Comparison of ENCODE assay signal across 8 cellular contexts in genomic region chr22:20116951-20117645, GRCh38. TPM values are rescaled to one million over a fixed set of nuclear protein-coding genes. Genes with fewer than 3 reads are reported as not detected.
DNase-seq lines count a peak whose midpoint lies in the region; ATAC-seq and TF ChIP-seq lines count a peak whose summit lies in the region.

Gene TRMT2A (minus strand): TSS chr22:20117226. CDS start chr22:20116906, 320 bp downstream.

- POLR2A ChIA-PET in AG04450 (lab: Yijun Ruan, JAX) (interaction anchor here (0.8 to 2.7 kb wide), 5 partner anchors 11 to 452 kb away, joined by 3 to 14 read pairs (median 4); no protein-coding TSS in a partner anchor), WTC11 (lab: Charles Lee) (interaction anchor here (0.6 to 2.0 kb wide), 8 partner anchors 9 to 158 kb away, joined by 3 to 6 read pairs (median 3); no protein-coding TSS in a partner anchor)

- peak; percentile 72 for ATAC-seq in GM18907 (IDR thresholded peaks at IDR 0.05; ENCODE audit: unreplicated experiment)
- ATAC-seq in HG03159 (IDR thresholded peaks at IDR 0.05; ENCODE audit: unreplicated experiment): peak; percentile 73
- ATAC-seq in WTC11: peak; percentile 77

- H3K27me3 ChIP-seq in AG04450 (ENCODE audit: control insufficient read depth, insufficient read depth, low read length): no peaks in the 10 kb centered on the region

- peak within 1 kb of the TSS; percentile 88 for H3K4me3 Mint-ChIP-seq in WTC11

- peak within 1 kb of the TSS; percentile 90 for H3K27ac Mint-ChIP-seq in WTC11

- CTCF ChIA-PET in AG04450 (lab: Charles Lee): no interaction called here
- CTCF ChIA-PET in WTC11 (lab: Charles Lee): interaction anchor here (0.6 to 1.5 kb wide), 9 partner anchors 20 to 301 kb away, joined by 3 to 5 read pairs (median 3); partner anchors contain the start of gene DGCR8

- peak within 1 kb of the TSS; percentile 98 for H3K4me3 ChIP-seq in AG04450 (ENCODE audit: low read depth, low read length)
- peak within 1 kb of the TSS; percentile 98 for H3K4me3 ChIP-seq in cardiac fibroblast (replicated peaks in 1 of 2; ENCODE audit: low read depth in 2 of 2, low read length in 2 of 2)

- peaks cover 13% of the 10 kb centered on the region for H3K4me1 Mint-ChIP-seq in WTC11

- no peaks in the 10 kb centered on the region for H3K9me3 Mint-ChIP-seq in WTC11

- TF ChIP-seq CTCF in AG04450 (IDR thresholded peaks at IDR 0.05; ENCODE audit: low read depth, low read length) (no peak), WTC11 (IDR thresholded peaks at IDR 0.05) (no peak), cardiac fibroblast (IDR thresholded peaks at IDR 0.05; ENCODE audit: low read depth, low read length) (no peak)

- H3K27me3 Mint-ChIP-seq in WTC11 (ENCODE audit: low read depth): no peaks in the 10 kb centered on the region

- DNase-seq in AG04450 (ENCODE audit: low read depth, low spot score): peak; percentile 94
- DNase-seq in NCI-H2227 treated with DMSO at 0.1 percent for 48 hours (lab: John Stamatoyannopoulos, UW): peak; percentile 98
- peak; percentile 97 for DNase-seq in WTC11 (ENCODE audit: low spot score)
- DNase-seq in cardiac fibroblast (ENCODE audit: low read depth in 2 of 2): peak; percentile 99
- DNase-seq in inferior parietal cortex (ENCODE audit: extremely low spot score): peak; percentile 100
- peak; percentile 93 to 94 for DNase-seq in stimulated activated CD4-positive, alpha-beta T cell treated with anti-CD3 and anti-CD28 coated beads, Interleukin-12 subunit alpha, Interleukin-12 subunit beta, amount 100 ng/mL, for 24 hours (ENCODE audit: low read depth in 2 of 2)

- H3K36me3 Mint-ChIP-seq in WTC11: peaks cover 43% of the 10 kb centered on the region

- no peaks in the 10 kb centered on the region; the same call in 1 of the 2 replicates for H3K9me3 ChIP-seq in AG04450 (ENCODE audit: control insufficient read depth, insufficient read depth, low read length)

- H3K27ac ChIP-seq in AG04450 (ENCODE audit: low read depth, low read length): peak within 1 kb of the TSS; percentile 75

TF ChIP-seq in WTC11, 78 proteins besides CTCF, POLR2A, EP300 and RAD21 (continues in another document):
- TF ChIP-seq FOXK1 (CRISPR knock-in tag; IDR thresholded peaks at IDR 0.05) (peak; percentile 95), USF1 (CRISPR knock-in tag; IDR thresholded peaks at IDR 0.05) (peak; percentile 67; the same call in 1 of the 2 replicates), FOXP4 (CRISPR knock-in tag; IDR thresholded peaks at IDR 0.05) (peak; percentile 21; the same call in 1 of the 2 replicates), MAX (CRISPR knock-in tag; IDR thresholded peaks at IDR 0.05) (peak; percentile 98), KAT7 (CRISPR knock-in tag; IDR thresholded peaks at IDR 0.05; ENCODE audit: borderline replicate concordance) (peak; percentile 19; the same call in 1 of the 2 replicates), AFF4 (CRISPR knock-in tag; IDR thresholded peaks at IDR 0.05; ENCODE audit: borderline replicate concordance) (no peak), NFE2L1 (CRISPR knock-in tag; IDR thresholded peaks at IDR 0.05) (peak; percentile 96; the same call in 1 of the 2 replicates), NR2C2 (CRISPR knock-in tag; IDR thresholded peaks at IDR 0.05) (peak; percentile 96), ETV6 (CRISPR knock-in tag; IDR thresholded peaks at IDR 0.05) (peak; percentile 97), ZNF281 (CRISPR knock-in tag; IDR thresholded peaks at IDR 0.05) (0 out of 2 replicates have a peak, but pooled peaks have one; percentile 21), ZNF416 (CRISPR knock-in tag; IDR thresholded peaks at IDR 0.05) (no peak), RELA (CRISPR knock-in tag; IDR thresholded peaks at IDR 0.05; ENCODE audit: borderline replicate concordance) (0 out of 2 replicates have a peak, but pooled peaks have one; percentile 18), FOXP1 (CRISPR knock-in tag; IDR thresholded peaks at IDR 0.05; ENCODE audit: borderline replicate concordance) (peak; percentile 41; the same call in 1 of the 2 replicates), SP1 (CRISPR knock-in tag; conservative IDR thresholded peaks at IDR 0.05) (peak; percentile 92), ZNF317 (CRISPR knock-in tag; IDR thresholded peaks at IDR 0.05; ENCODE audit: borderline replicate concordance, low read depth) (no peak), MYBL2 (CRISPR knock-in tag; IDR thresholded peaks at IDR 0.05) (peak; percentile 96)
- TF ChIP-seq, protein P1, sequence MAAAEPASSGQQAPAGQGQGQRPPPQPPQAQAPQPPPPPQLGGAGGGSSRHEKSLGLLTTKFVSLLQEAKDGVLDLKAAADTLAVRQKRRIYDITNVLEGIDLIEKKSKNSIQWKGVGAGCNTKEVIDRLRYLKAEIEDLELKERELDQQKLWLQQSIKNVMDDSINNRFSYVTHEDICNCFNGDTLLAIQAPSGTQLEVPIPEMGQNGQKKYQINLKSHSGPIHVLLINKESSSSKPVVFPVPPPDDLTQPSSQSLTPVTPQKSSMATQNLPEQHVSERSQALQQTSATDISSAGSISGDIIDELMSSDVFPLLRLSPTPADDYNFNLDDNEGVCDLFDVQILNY (CRISPR knock-in tag; IDR thresholded peaks at IDR 0.05): peak; percentile 100

RNA-seq across cellular contexts. Expression of gene TRMT2A, which starts in this region (rescaled TPM):
- polyA plus RNA-seq in AG04450 (2011; rRNA removed): 15.6 and 20.4 TPM in 2 replicates
- polyA minus RNA-seq in AG04450 (2011; rRNA and poly(A)+ RNA removed): 28.4 and 36.5 TPM in 2 replicates
- total RNA-seq in WTC11 (2021): 52.0 to 68.6 TPM (median 53.7 TPM) in 3 replicates

Comparison
In these comparisons a context has a peak if more than half of its experiments do, and no peak if none do; other contexts are left out.
1. Peak in every context shown above with its lines: DNase-seq, ATAC-seq, H3K4me3 ChIP-seq and H3K27ac ChIP-seq.